Comparison of ENCODE assay signal across 2 cellular contexts in the genomic region with DNA sequence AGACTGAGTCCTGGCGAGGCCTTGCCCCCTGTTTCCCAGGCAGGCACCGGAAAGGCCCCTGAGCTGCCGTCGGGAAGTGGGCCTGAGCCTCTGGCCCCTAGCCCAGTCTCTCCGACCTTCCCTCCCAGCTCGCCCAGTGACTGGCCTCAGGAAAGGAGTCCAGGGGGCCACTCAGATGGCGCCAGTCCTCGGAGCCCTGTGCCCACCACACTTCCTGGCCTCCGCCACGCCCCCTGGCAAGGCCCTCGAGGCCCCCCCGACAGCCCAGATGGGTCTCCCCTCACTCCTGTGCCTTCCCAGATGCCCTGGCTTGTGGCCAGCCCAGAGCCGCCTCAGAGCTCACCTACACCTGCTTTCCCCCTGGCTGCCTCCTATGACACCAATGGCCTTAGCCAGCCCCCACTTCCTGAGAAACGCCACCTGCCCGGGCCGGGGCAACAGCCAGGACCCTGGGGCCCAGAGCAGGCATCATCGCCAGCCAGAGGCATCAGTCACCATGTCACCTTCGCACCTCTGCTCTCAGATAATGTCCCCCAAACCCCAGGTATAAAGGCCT.
TF ChIP-seq lines count a peak whose summit lies in the region.

No MANE protein-coding gene starts in this region.

TF ChIP-seq in SK-N-SH, 30 proteins besides CTCF, POLR2A, EP300 and RAD21:
- TF ChIP-seq, protein P1, sequence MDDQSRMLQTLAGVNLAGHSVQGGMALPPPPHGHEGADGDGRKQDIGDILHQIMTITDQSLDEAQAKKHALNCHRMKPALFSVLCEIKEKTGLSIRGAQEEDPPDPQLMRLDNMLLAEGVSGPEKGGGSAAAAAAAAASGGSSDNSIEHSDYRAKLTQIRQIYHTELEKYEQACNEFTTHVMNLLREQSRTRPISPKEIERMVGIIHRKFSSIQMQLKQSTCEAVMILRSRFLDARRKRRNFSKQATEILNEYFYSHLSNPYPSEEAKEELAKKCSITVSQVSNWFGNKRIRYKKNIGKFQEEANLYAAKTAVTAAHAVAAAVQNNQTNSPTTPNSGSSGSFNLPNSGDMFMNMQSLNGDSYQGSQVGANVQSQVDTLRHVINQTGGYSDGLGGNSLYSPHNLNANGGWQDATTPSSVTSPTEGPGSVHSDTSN (IDR thresholded peaks at IDR 0.05): 0 out of 2 replicates have a peak, but pooled peaks have one; percentile 2
- TF ChIP-seq RXRA (IDR thresholded peaks at IDR 0.05; ENCODE audit: borderline replicate concordance, low read depth) (no peak), RCOR1 (IDR thresholded peaks at IDR 0.05; ENCODE audit: low read length) (no peak)

TF ChIP-seq in SK-N-SH treated with all-trans-retinoic acid at 6 μM for 48 hours, 23 proteins besides CTCF, POLR2A, EP300 and RAD21:
- TF ChIP-seq, protein P2, sequence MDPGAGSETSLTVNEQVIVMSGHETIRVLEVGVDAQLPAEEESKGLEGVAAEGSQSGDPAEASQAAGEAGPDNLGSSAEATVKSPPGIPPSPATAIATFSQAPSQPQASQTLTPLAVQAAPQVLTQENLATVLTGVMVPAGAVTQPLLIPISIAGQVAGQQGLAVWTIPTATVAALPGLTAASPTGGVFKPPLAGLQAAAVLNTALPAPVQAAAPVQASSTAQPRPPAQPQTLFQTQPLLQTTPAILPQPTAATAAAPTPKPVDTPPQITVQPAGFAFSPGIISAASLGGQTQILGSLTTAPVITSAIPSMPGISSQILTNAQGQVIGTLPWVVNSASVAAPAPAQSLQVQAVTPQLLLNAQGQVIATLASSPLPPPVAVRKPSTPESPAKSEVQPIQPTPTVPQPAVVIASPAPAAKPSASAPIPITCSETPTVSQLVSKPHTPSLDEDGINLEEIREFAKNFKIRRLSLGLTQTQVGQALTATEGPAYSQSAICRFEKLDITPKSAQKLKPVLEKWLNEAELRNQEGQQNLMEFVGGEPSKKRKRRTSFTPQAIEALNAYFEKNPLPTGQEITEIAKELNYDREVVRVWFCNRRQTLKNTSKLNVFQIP (CRISPR knock-in tag; IDR thresholded peaks at IDR 0.05; ENCODE audit: borderline replicate concordance, low read depth): no peak
- TF ChIP-seq, protein P3, sequence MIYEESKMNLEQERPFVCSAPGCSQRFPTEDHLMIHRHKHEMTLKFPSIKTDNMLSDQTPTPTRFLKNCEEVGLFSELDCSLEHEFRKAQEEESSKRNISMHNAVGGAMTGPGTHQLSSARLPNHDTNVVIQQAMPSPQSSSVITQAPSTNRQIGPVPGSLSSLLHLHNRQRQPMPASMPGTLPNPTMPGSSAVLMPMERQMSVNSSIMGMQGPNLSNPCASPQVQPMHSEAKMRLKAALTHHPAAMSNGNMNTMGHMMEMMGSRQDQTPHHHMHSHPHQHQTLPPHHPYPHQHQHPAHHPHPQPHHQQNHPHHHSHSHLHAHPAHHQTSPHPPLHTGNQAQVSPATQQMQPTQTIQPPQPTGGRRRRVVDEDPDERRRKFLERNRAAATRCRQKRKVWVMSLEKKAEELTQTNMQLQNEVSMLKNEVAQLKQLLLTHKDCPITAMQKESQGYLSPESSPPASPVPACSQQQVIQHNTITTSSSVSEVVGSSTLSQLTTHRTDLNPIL (CRISPR knock-in tag; IDR thresholded peaks at IDR 0.05; ENCODE audit: low read depth): no peak
- TF ChIP-seq ARNTL (CRISPR knock-in tag; IDR thresholded peaks at IDR 0.05; ENCODE audit: borderline replicate concordance, low read depth) (no peak), PPARA (CRISPR knock-in tag; IDR thresholded peaks at IDR 0.05; ENCODE audit: borderline replicate concordance) (no peak), ZNF70 (CRISPR knock-in tag; IDR thresholded peaks at IDR 0.05) (no peak), ZNF565 (CRISPR knock-in tag; conservative IDR thresholded peaks at IDR 0.05; ENCODE audit: low read depth) (no peak), OSR1 (CRISPR knock-in tag; IDR thresholded peaks at IDR 0.05) (no peak), BACH2 (CRISPR knock-in tag; IDR thresholded peaks at IDR 0.05; ENCODE audit: borderline replicate concordance) (no peak), ESRRG (CRISPR knock-in tag; IDR thresholded peaks at IDR 0.05) (no peak)
- TF ChIP-seq, protein P4, sequence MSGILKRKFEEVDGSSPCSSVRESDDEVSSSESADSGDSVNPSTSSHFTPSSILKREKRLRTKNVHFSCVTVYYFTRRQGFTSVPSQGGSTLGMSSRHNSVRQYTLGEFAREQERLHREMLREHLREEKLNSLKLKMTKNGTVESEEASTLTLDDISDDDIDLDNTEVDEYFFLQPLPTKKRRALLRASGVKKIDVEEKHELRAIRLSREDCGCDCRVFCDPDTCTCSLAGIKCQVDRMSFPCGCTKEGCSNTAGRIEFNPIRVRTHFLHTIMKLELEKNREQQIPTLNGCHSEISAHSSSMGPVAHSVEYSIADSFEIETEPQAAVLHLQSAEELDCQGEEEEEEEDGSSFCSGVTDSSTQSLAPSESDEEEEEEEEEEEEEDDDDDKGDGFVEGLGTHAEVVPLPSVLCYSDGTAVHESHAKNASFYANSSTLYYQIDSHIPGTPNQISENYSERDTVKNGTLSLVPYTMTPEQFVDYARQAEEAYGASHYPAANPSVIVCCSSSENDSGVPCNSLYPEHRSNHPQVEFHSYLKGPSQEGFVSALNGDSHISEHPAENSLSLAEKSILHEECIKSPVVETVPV (CRISPR knock-in tag; IDR thresholded peaks at IDR 0.05): no peak
